In genomic region chr11:112266410-112266778, GRCh38 we compare ENCODE assay signal across 2 cellular contexts.
TF ChIP-seq lines count a peak whose summit lies in the region.

No MANE protein-coding gene starts in this region.

TF ChIP-seq in liver, 16 proteins besides CTCF, POLR2A, EP300 and RAD21:
- TF ChIP-seq ZBTB33 (IDR thresholded peaks at IDR 0.05) = no peak
- TF ChIP-seq HNF4A (conservative IDR thresholded peaks at IDR 0.05) = peak in 1 of 2 donors; percentile 49
- TF ChIP-seq, protein P1, sequence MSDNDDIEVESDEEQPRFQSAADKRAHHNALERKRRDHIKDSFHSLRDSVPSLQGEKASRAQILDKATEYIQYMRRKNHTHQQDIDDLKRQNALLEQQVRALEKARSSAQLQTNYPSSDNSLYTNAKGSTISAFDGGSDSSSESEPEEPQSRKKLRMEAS (IDR thresholded peaks at IDR 0.05) = peak; percentile 74
- peak in 1 of 2 donors; percentile 35 for TF ChIP-seq RXRA (IDR thresholded peaks at IDR 0.05)

TF ChIP-seq in HepG2, 621 proteins besides CTCF, POLR2A, EP300 and RAD21:
- no peak for TF ChIP-seq ZSCAN22 (CRISPR knock-in tag; IDR thresholded peaks at IDR 0.05)
- TF ChIP-seq MTA1 (CRISPR knock-in tag; IDR thresholded peaks at IDR 0.05; ENCODE audit: borderline replicate concordance) = no peak
- TF ChIP-seq, protein P2, sequence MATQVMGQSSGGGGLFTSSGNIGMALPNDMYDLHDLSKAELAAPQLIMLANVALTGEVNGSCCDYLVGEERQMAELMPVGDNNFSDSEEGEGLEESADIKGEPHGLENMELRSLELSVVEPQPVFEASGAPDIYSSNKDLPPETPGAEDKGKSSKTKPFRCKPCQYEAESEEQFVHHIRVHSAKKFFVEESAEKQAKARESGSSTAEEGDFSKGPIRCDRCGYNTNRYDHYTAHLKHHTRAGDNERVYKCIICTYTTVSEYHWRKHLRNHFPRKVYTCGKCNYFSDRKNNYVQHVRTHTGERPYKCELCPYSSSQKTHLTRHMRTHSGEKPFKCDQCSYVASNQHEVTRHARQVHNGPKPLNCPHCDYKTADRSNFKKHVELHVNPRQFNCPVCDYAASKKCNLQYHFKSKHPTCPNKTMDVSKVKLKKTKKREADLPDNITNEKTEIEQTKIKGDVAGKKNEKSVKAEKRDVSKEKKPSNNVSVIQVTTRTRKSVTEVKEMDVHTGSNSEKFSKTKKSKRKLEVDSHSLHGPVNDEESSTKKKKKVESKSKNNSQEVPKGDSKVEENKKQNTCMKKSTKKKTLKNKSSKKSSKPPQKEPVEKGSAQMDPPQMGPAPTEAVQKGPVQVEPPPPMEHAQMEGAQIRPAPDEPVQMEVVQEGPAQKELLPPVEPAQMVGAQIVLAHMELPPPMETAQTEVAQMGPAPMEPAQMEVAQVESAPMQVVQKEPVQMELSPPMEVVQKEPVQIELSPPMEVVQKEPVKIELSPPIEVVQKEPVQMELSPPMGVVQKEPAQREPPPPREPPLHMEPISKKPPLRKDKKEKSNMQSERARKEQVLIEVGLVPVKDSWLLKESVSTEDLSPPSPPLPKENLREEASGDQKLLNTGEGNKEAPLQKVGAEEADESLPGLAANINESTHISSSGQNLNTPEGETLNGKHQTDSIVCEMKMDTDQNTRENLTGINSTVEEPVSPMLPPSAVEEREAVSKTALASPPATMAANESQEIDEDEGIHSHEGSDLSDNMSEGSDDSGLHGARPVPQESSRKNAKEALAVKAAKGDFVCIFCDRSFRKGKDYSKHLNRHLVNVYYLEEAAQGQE (IDR thresholded peaks at IDR 0.05; ENCODE audit: borderline replicate concordance in 1 of 2, low read depth in 1 of 2, low read length in 2 of 2) = no peak
- no peak for TF ChIP-seq ZBTB33 (CRISPR knock-in tag; IDR thresholded peaks at IDR 0.05)
- no peak for TF ChIP-seq RORA (CRISPR knock-in tag; IDR thresholded peaks at IDR 0.05)
- TF ChIP-seq, protein P3, sequence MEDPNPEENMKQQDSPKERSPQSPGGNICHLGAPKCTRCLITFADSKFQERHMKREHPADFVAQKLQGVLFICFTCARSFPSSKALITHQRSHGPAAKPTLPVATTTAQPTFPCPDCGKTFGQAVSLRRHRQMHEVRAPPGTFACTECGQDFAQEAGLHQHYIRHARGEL (CRISPR knock-in tag; IDR thresholded peaks at IDR 0.05) = no peak
- no peak for TF ChIP-seq SP2 (CRISPR knock-in tag; IDR thresholded peaks at IDR 0.05)
- no peak for TF ChIP-seq SRSF1 (optimal IDR thresholded peaks at IDR 0.05; ENCODE audit: low read depth, low read length)
- TF ChIP-seq ZNF777 (CRISPR knock-in tag; IDR thresholded peaks at IDR 0.05) = no peak
- no peak for TF ChIP-seq ZNF883 (CRISPR knock-in tag; IDR thresholded peaks at IDR 0.05; ENCODE audit: not compliant biosample characterization)
- TF ChIP-seq HOXD1 (CRISPR knock-in tag; IDR thresholded peaks at IDR 0.05) = no peak
- TF ChIP-seq HMGXB3 (CRISPR knock-in tag; IDR thresholded peaks at IDR 0.05; ENCODE audit: borderline replicate concordance) = no peak
- TF ChIP-seq ZNF792 (CRISPR knock-in tag; IDR thresholded peaks at IDR 0.05) = no peak
TF ChIP-seq in HepG2: peak in this region for 0.
